ENCODE assay signal across 8 cellular contexts in the genomic region with DNA sequence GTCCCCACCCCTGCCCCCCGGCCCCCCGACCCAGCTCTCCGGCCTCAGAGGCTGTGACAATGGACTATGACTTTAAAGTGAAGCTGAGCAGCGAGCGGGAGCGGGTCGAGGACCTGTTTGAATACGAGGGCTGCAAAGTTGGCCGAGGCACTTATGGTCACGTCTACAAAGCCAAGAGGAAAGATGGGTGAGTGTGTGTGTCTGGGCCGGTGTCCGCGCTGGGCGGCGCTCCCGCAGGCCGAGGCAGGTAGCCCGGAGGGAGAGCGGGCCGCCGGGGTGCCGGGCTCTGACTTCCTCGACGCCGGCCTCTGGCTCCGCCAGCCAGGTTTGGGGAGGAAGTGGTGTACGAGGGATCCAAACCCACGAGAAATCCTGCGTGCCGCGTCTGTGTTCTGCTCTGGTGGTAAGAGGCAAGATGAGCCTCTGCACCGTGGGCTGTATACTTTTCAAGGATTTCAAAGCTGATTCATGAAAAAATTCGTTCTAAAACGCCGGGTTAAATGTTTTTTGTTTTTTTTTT. TPM values are rescaled to one million over a fixed set of nuclear protein-coding genes. Genes with fewer than 3 reads are reported as not detected.
DNase-seq lines count a peak whose midpoint lies in the region; ATAC-seq, FAIRE-seq and TF ChIP-seq lines count a peak whose summit lies in the region.

No MANE protein-coding gene starts in this region.

- CTCF ChIA-PET in K562 (lab: Yijun Ruan, JAX; ENCODE audit: low intra/inter-chr PET ratio): no interaction called here

- TF ChIP-seq RAD21 in K562 (CRISPR knock-in tag; conservative IDR thresholded peaks at IDR 0.05 in 1 of 2, IDR thresholded peaks at IDR 0.05 in 1 of 2): 0 out of 4 replicates have a peak, but pooled peaks of 1 of the 2 experiments have one; percentile 10

- no peak for TF ChIP-seq POLR2A in K562 (conservative IDR thresholded peaks at IDR 0.05)

- H4K20me1 ChIP-seq in K562 (replicated peaks; ENCODE audit: control insufficient read depth, insufficient read depth, low read length): no peaks in the 10 kb centered on the region; the same call in none of the 2 replicates

- H3K9ac ChIP-seq in K562 (ENCODE audit: insufficient read depth in 1 of 2, low read depth in 2 of 2, low read length in 2 of 2) (peak overlapping the region; percentile 56 to 98), skeletal muscle satellite cell (ENCODE audit: low read depth, low read length) (peak overlapping the region; percentile 83)

- H3K9me3 ChIP-seq in K562 (replicated peaks; ENCODE audit: control insufficient read depth, insufficient read depth, low read depth, low read length) (no peaks in the 10 kb centered on the region), iPS-18c (ENCODE audit: control insufficient read depth, insufficient read depth, low read length) (no peaks in the 10 kb centered on the region), skeletal muscle satellite cell (replicated peaks; ENCODE audit: low read length) (no peaks in the 10 kb centered on the region)

- H3K79me2 ChIP-seq in K562 (ENCODE audit: control insufficient read depth, insufficient read depth, low read length): peaks cover 52% of the 10 kb centered on the region

- H3K27me3 ChIP-seq in K562 (ENCODE audit: control insufficient read depth in 2 of 2, insufficient read depth in 2 of 2, low read length in 2 of 2): no peaks in the 10 kb centered on the region
- H3K27me3 ChIP-seq in skeletal muscle satellite cell (ENCODE audit: control insufficient read depth, insufficient read depth, low read length): peaks cover 7% of the 10 kb centered on the region

- FAIRE-seq in K562 (lab: Jason Lieb, UNC): peak; percentile 61

- in situ Hi-C loops in KBM-7 (cut with MboI; ENCODE audit: low pct_unique_long_range_greater_than_20kb, low sequenced_read_pairs) (no loop called here), K562 (cut with MboI) (no loop called here)

- H3K4me1 ChIP-seq in K562 (replicated peaks in 1 of 2; ENCODE audit: control insufficient read depth in 2 of 2, insufficient read depth in 2 of 2, low read length in 2 of 2): peaks cover 0 to 2% of the 10 kb centered on the region in 2 experiments; a peak in 2 of 5 replicates
- H3K4me1 ChIP-seq in skeletal muscle satellite cell (ENCODE audit: control insufficient read depth, insufficient read depth, low read length): peaks cover 10% of the 10 kb centered on the region

- H3K4me2 ChIP-seq in K562 (ENCODE audit: insufficient read depth, low read length) (peak overlapping the region; percentile 83), skeletal muscle satellite cell (ENCODE audit: low read length) (peak overlapping the region; percentile 96)

- H3K27ac ChIP-seq in K562 (ENCODE audit: extremely low read depth, low read depth, low read length): peak overlapping the region; percentile 92

- BruUV-seq in K562 (replicated peaks; lab: Mats Ljungman, UMichigan): no TSS peak

- DNase-seq in ELF-1 (ENCODE audit: low read depth, low spot score): peak; percentile 71
- peak; percentile 66 for DNase-seq in KBM-7
- peak; percentile 42 for DNase-seq in T-helper 22 cell (ENCODE audit: low read depth)
- DNase-seq in K562 (ENCODE audit: extremely low read depth in 1 of 4, low spot score in 3 of 4): peak; percentile 14 to 55 (median 28)
- no peak for DNase-seq in COLO829 (ENCODE audit: low spot score)

- ATAC-seq in GM21723 (IDR thresholded peaks at IDR 0.05; ENCODE audit: unreplicated experiment) (peak; percentile 47), K562 (peak; percentile 85)

- H2AFZ ChIP-seq in K562 (ENCODE audit: low read depth, low read length): peak overlapping the region; percentile 42; the same call in 1 of the 2 replicates

- TF ChIP-seq CTCF in K562 (IDR thresholded peaks at IDR 0.05 in 2 of 3, conservative IDR thresholded peaks at IDR 0.05 in 1 of 3; ENCODE audit: insufficient read depth in 2 of 3, low read depth in 1 of 3, low read length in 3 of 3): no peak; a peak in 1 of 6 replicates

- peak overlapping the region; percentile 79 for H3K4me3 ChIP-seq in K562
- peak overlapping the region; percentile 75 for H3K4me3 ChIP-seq in iPS-18c (ENCODE audit: insufficient read depth, low read depth, low read length)
- peak overlapping the region; percentile 96 for H3K4me3 ChIP-seq in skeletal muscle satellite cell (ENCODE audit: low read length)

- WGBS in K562 (ENCODE audit: insufficient coverage, low coverage, missing lambda C conversion rate): 5% methylated on average over 8 of the region's 35 CpGs

- TF ChIP-seq EP300 in K562 (IDR thresholded peaks at IDR 0.05; ENCODE audit: low read length): no peak

- H3K9me1 ChIP-seq in K562 (ENCODE audit: control insufficient read depth, insufficient read depth, low read length): no peaks in the 10 kb centered on the region

- H3K36me3 ChIP-seq in K562 (ENCODE audit: control insufficient read depth, insufficient read depth, low read length) (no peaks in the 10 kb centered on the region), skeletal muscle satellite cell (ENCODE audit: insufficient read depth, low read length) (no peaks in the 10 kb centered on the region)

- POLR2A ChIA-PET in K562 (lab: Yijun Ruan, JAX): no interaction called here

- intact Hi-C loops in K562 (cut with micrococcal nuclease): loop anchor here (2.0 kb wide), 1 partner anchor 34 kb away; no protein-coding TSS in a partner anchor

TF ChIP-seq in K562, 482 proteins besides CTCF, POLR2A, EP300 and RAD21 (continues in another document):
- TF ChIP-seq MEF2A (IDR thresholded peaks at IDR 0.05; ENCODE audit: control insufficient read depth, low read depth, low read length) (no peak), CTBP1 (IDR thresholded peaks at IDR 0.05; ENCODE audit: borderline replicate concordance) (no peak), YY1 (IDR thresholded peaks at IDR 0.05; ENCODE audit: borderline replicate concordance in 1 of 3, control insufficient read depth in 1 of 3, extremely low read depth in 1 of 3, insufficient read depth in 3 of 3, insufficient read length in 1 of 3, insufficient replicate concordance in 2 of 3, low read depth in 1 of 3, low read length in 2 of 3) (peak in 1 of 3 experiments; percentile 22), RB1 (IDR thresholded peaks at IDR 0.05; ENCODE audit: low read depth) (no peak), CXXC5 (CRISPR knock-in tag; IDR thresholded peaks at IDR 0.05) (peak; percentile 24), SPI1 (IDR thresholded peaks at IDR 0.05; ENCODE audit: borderline replicate concordance, low read depth, low read length) (peak; percentile 76)

RNA-seq across cellular contexts. Expression of gene CDK8, which starts 0.7 kb away (rescaled TPM):
- 5.1 and 10.8 TPM in 2 replicates for total RNA-seq in K562 (2011; cell fraction: chromatin; rRNA removed; ENCODE audit: low replicate concordance)
- total RNA-seq in K562 (2011; cell fraction: nucleolus; rRNA removed): 5.0 and 5.3 TPM in 2 replicates
- 7.4 and 13.5 TPM in 2 replicates for total RNA-seq in K562 (2011; cell fraction: nucleoplasm; rRNA removed)
- total RNA-seq in K562 (2014; rRNA removed): 14.4 and 16.0 TPM in 2 replicates
- 20.3 and 21.2 TPM in 2 replicates for total RNA-seq in K562 (2014; rRNA removed; fragmentation: Illumina TruSeq; extraction: Trizol)
- 20.3 and 20.9 TPM in 2 replicates for total RNA-seq in K562 (2015; rRNA removed; fragmentation: Illumina TruSeq; extraction: Trizol)
- total RNA-seq in K562 (2021): 21.6 and 24.2 TPM in 2 replicates
- polyA plus RNA-seq in K562 (2011; rRNA removed): 24.9 and 26.5 TPM in 2 replicates
- polyA plus RNA-seq in K562 (2011; cell fraction: cytosol; rRNA removed): 14.9 and 23.2 TPM in 2 replicates
- polyA plus RNA-seq in K562 (2011; cell fraction: nucleus; rRNA removed): 14.6 and 20.1 TPM in 2 replicates
- 20.8 and 25.5 TPM in 2 replicates for polyA plus RNA-seq in K562 (2012)
- polyA plus RNA-seq in K562 (2014; fragmentation: Illumina TruSeq; extraction: Trizol): 26.7 and 33.7 TPM in 2 replicates
- polyA plus RNA-seq in K562 (2014; fragmentation: Nextera tagmentation; extraction: Ambion mirVana): 10 to 100 TPM; 11.3 to 14.7 TPM
- polyA plus RNA-seq in K562 (2014; rRNA removed): 16.9 and 20.3 TPM in 2 replicates
- polyA minus RNA-seq in K562 (2011; rRNA and poly(A)+ RNA removed): 37.0 and 43.2 TPM in 2 replicates
- polyA minus RNA-seq in K562 (2011; cell fraction: cytosol; rRNA and poly(A)+ RNA removed): 13.2 and 14.0 TPM in 2 replicates
- polyA minus RNA-seq in K562 (2011; cell fraction: nucleus; rRNA and poly(A)+ RNA removed): 6.9 and 9.2 TPM in 2 replicates
- 16.2 and 16.8 TPM in 2 replicates for total RNA-seq in skeletal muscle satellite cell (2012; rRNA removed)

RNA-seq across cellular contexts. Expression of gene RNF6, which starts 32.5 kb away (rescaled TPM):
- 4.9 and 19.9 TPM in 2 replicates for total RNA-seq in K562 (2011; cell fraction: chromatin; rRNA removed; ENCODE audit: low replicate concordance)
- total RNA-seq in K562 (2011; cell fraction: nucleolus; rRNA removed): 7.2 and 10.3 TPM in 2 replicates
- 13.7 and 20.3 TPM in 2 replicates for total RNA-seq in K562 (2011; cell fraction: nucleoplasm; rRNA removed)
- 16.6 and 19.2 TPM in 2 replicates for total RNA-seq in K562 (2014; rRNA removed)
- 29.1 and 33.7 TPM in 2 replicates for total RNA-seq in K562 (2014; rRNA removed; fragmentation: Illumina TruSeq; extraction: Trizol)
- 30.7 and 31.4 TPM in 2 replicates for total RNA-seq in K562 (2015; rRNA removed; fragmentation: Illumina TruSeq; extraction: Trizol)
- total RNA-seq in K562 (2021): 19.5 and 22.3 TPM in 2 replicates
- polyA plus RNA-seq in K562 (2011; rRNA removed): 17.2 and 22.7 TPM in 2 replicates
- 4.2 and 9.2 TPM in 2 replicates for polyA plus RNA-seq in K562 (2011; cell fraction: cytosol; rRNA removed)
- polyA plus RNA-seq in K562 (2011; cell fraction: nucleus; rRNA removed): 8.7 and 13.2 TPM in 2 replicates
- polyA plus RNA-seq in K562 (2012): 17.4 and 19.3 TPM in 2 replicates
- 20.3 and 23.3 TPM in 2 replicates for polyA plus RNA-seq in K562 (2014; fragmentation: Illumina TruSeq; extraction: Trizol)
- polyA plus RNA-seq in K562 (2014; fragmentation: Nextera tagmentation; extraction: Ambion mirVana): 10 to 100 TPM; 12.0 to 12.9 TPM
- polyA plus RNA-seq in K562 (2014; rRNA removed): 15.1 and 16.7 TPM in 2 replicates
- polyA minus RNA-seq in K562 (2011; rRNA and poly(A)+ RNA removed): 49.2 and 50.3 TPM in 2 replicates
- polyA minus RNA-seq in K562 (2011; cell fraction: cytosol; rRNA and poly(A)+ RNA removed): 12.2 and 19.6 TPM in 2 replicates
- 12.5 and 30.4 TPM in 2 replicates for polyA minus RNA-seq in K562 (2011; cell fraction: nucleus; rRNA and poly(A)+ RNA removed)
- total RNA-seq in skeletal muscle satellite cell (2012; rRNA removed): 22.3 and 26.9 TPM in 2 replicates
